ENCODE assay signal across 8 cellular contexts in genomic region chr7:113698556-113699220, GRCh38.
DNase-seq lines count a peak whose midpoint lies in the region; ATAC-seq and FAIRE-seq lines count a peak whose summit lies in the region.

No MANE protein-coding gene starts in this region.

- ATAC-seq in HG02973 (IDR thresholded peaks at IDR 0.05; ENCODE audit: unreplicated experiment) = peak; percentile 69
- no peak for ATAC-seq in GM18873 (IDR thresholded peaks at IDR 0.05; ENCODE audit: low FRiP score, unreplicated experiment)

- FAIRE-seq in RCC 7860 (lab: Jason Lieb, UNC) = peak; percentile 84

- DNase-seq in NCI-H1436 (lab: John Stamatoyannopoulos, UW) = peak; percentile 2
- no peak for DNase-seq in NCI-H1436 treated with DMSO at 0.1 percent for 48 hours (lab: John Stamatoyannopoulos, UW)
- DNase-seq in RCC 7860 (ENCODE audit: low spot score) = peak; percentile 13
- DNase-seq in fibroblast of peridontal ligament (ENCODE audit: extremely low read depth) = peak; percentile 47
- DNase-seq in superior temporal gyrus (ENCODE audit: extremely low spot score) = peak; percentile 72
- no peak for DNase-seq in stimulated activated naive CD4-positive, alpha-beta T cell (lab: John Stamatoyannopoulos, UW)

Comparison
In these comparisons a context has a peak if more than half of its experiments do, and no peak if none do; other contexts are left out.
1. DNase-seq: peak in NCI-H1436 (single experiment), RCC 7860 (single experiment), fibroblast of peridontal ligament (single experiment) and superior temporal gyrus (single experiment); none in NCI-H1436 treated with DMSO at 0.1 percent for 48 hours (single experiment) and stimulated activated naive CD4-positive, alpha-beta T cell (0 of 6).